24 cellular contexts compared by ENCODE assay signal in genomic region chr3:176041812-176042211, GRCh38.
DNase-seq lines count a peak whose midpoint lies in the region; ATAC-seq, FAIRE-seq and TF ChIP-seq lines count a peak whose summit lies in the region.
"Had no signal": no experiment of that assay in that cellular context is flagged by ENCODE, and none has a peak within 500 bp of the region (broad histone marks: within the 10 kb centered on the region; RNA-seq: fewer than 3 reads in every experiment).

No MANE protein-coding gene starts in this region.

- no peak for TF ChIP-seq CTCF in AG04449 (IDR thresholded peaks at IDR 0.05; ENCODE audit: insufficient read depth, low read length, missing control alignments)
- TF ChIP-seq CTCF in GM23338 (conservative IDR thresholded peaks at IDR 0.05; ENCODE audit: low read depth in 2 of 2) = no peak
- no peak for TF ChIP-seq CTCF in astrocyte (IDR thresholded peaks at IDR 0.05; ENCODE audit: insufficient read depth, low read depth, low read length)
- no peak for TF ChIP-seq CTCF in GM20000 (IDR thresholded peaks at IDR 0.05; ENCODE audit: extremely low read depth, missing control alignments)

- H4K20me1 ChIP-seq in GM23338 (replicated peaks; ENCODE audit: insufficient read depth) (no peaks in the 10 kb centered on the region), astrocyte (ENCODE audit: insufficient read depth, low read length) (no peaks in the 10 kb centered on the region)

- H3K9ac ChIP-seq in astrocyte (ENCODE audit: low read length) = no peak overlapping the region

- no peaks in the 10 kb centered on the region for H3K36me3 ChIP-seq in GM23338 (ENCODE audit: insufficient read depth)
- no peaks in the 10 kb centered on the region for H3K36me3 ChIP-seq in astrocyte (ENCODE audit: insufficient read depth, low read length)
- H3K36me3 ChIP-seq: Peyer's patch had no signal

- H3K79me2 ChIP-seq in GM23338 (replicated peaks; ENCODE audit: insufficient read depth) (no peaks in the 10 kb centered on the region), astrocyte (ENCODE audit: insufficient read depth, low read length) (no peaks in the 10 kb centered on the region)

- ATAC-seq in GM23338 (no peak), GM19328 (IDR thresholded peaks at IDR 0.05; ENCODE audit: unreplicated experiment) (no peak)
- ATAC-seq: A549; body of pancreas; GM12878; naive thymus-derived CD8-positive, alpha-beta T cell; sciatic nerve had no signal

- H3K27ac ChIP-seq in GM23338 (ENCODE audit: low read depth) = no peak overlapping the region
- H3K27ac ChIP-seq in astrocyte (ENCODE audit: low read depth, low read length) = no peak overlapping the region
- H3K27ac ChIP-seq: A549, body of pancreas, Peyer's patch had no signal

- peak overlapping the region; percentile 44; the same call in 1 of the 2 replicates for H2AFZ ChIP-seq in GM23338
- no peak overlapping the region for H2AFZ ChIP-seq in astrocyte (ENCODE audit: low read depth, low read length)

- H3K36me3 Mint-ChIP-seq in GM23338 (ENCODE audit: low read depth) (no peaks in the 10 kb centered on the region), astrocyte (ENCODE audit: low read depth, unreplicated experiment) (no peaks in the 10 kb centered on the region)
- H3K36me3 Mint-ChIP-seq: CD14-positive monocyte; naive thymus-derived CD8-positive, alpha-beta T cell had no signal

- no peaks in the 10 kb centered on the region for H3K9me3 ChIP-seq in astrocyte (ENCODE audit: insufficient read depth, low read depth, low read length)
- H3K9me3 ChIP-seq: A549, body of pancreas, Peyer's patch had no signal

- H3K4me1 Mint-ChIP-seq in GM23338 (no peaks in the 10 kb centered on the region), astrocyte (ENCODE audit: low read depth, unreplicated experiment) (peaks cover 9% of the 10 kb centered on the region)
- H3K4me1 Mint-ChIP-seq: activated CD4-positive, alpha-beta T cell treated with anti-CD3 and anti-CD28 coated beads, Interleukin-2, amount 10 ng/mL, durations not matched to agents 24 days and 14 days; CD14-positive monocyte; naive thymus-derived CD8-positive, alpha-beta T cell had no signal

- DNase-seq in AG04449 (ENCODE audit: low read depth, low spot score) (peak; percentile 59), GM23338 (ENCODE audit: low spot score) (no peak), astrocyte (ENCODE audit: low read depth) (peak; percentile 64), iris pigment epithelial cell (ENCODE audit: low read depth) (peak; percentile 19), GM20000 (ENCODE audit: low spot score) (no peak), NCI-H526 treated with DMSO at 0.1 percent for 48 hours (lab: John Stamatoyannopoulos, UW) (no peak)
- no peak for DNase-seq in stimulated activated CD4-positive, alpha-beta T cell treated with anti-CD3 and anti-CD28 coated beads, Interleukin-4, amount 100 ng/mL, for 4 hours
- DNase-seq: activated CD4-positive, alpha-beta T cell treated with anti-CD3 and anti-CD28 coated beads, Interleukin-2, amount 10 ng/mL, durations not matched to agents 24 days and 14 days; activated naive CD4-positive, alpha-beta T cell treated with anti-CD3 and anti-CD28 coated beads, Interleukin-2, amount 50 U/mL, for 16 hours; body of pancreas; effector CD8-positive, alpha-beta T cell; GF-D8; mesenchymal stem cell; naive thymus-derived CD8-positive, alpha-beta T cell; NCI-H1092 treated with DMSO at 0.1 percent for 48 hours; NCI-H2029; Peyer's patch; posterior cingulate gyrus; T-helper 2 cell had no signal

- POLR2A ChIA-PET in AG04449 (lab: Yijun Ruan, JAX) = no interaction called here

- no peak for FAIRE-seq in astrocyte (lab: Jason Lieb, UNC)
- FAIRE-seq: A549, GM12878 had no signal

- H3K4me3 ChIP-seq in AG04449 (ENCODE audit: low read depth, low read length) (no peak overlapping the region), GM23338 (no peak overlapping the region), astrocyte (ENCODE audit: insufficient read depth, low read depth, low read length) (no peak overlapping the region)
- H3K4me3 ChIP-seq: A549, body of pancreas, GM12878, Peyer's patch had no signal

- H3K9me3 Mint-ChIP-seq in GM23338 (no peaks in the 10 kb centered on the region), astrocyte (ENCODE audit: unreplicated experiment) (no peaks in the 10 kb centered on the region)
- H3K9me3 Mint-ChIP-seq: activated CD4-positive, alpha-beta T cell treated with anti-CD3 and anti-CD28 coated beads, Interleukin-2, amount 10 ng/mL, durations not matched to agents 24 days and 14 days had no signal

- no peak overlapping the region for H3K4me2 ChIP-seq in GM23338
- H3K4me2 ChIP-seq in astrocyte (ENCODE audit: low read length) = peak overlapping the region; percentile 9
- H3K4me2 ChIP-seq: A549 had no signal

- H3K27me3 ChIP-seq in GM23338 (ENCODE audit: insufficient read depth) = no peaks in the 10 kb centered on the region
- no peaks in the 10 kb centered on the region for H3K27me3 ChIP-seq in astrocyte (ENCODE audit: insufficient read depth, low read length)
- H3K27me3 ChIP-seq: body of pancreas, Peyer's patch had no signal

- CTCF ChIA-PET in AG04449 (lab: Yijun Ruan, JAX) = no interaction called here

- no peaks in the 10 kb centered on the region for H3K4me1 ChIP-seq in GM23338 (ENCODE audit: insufficient read depth)
- no peaks in the 10 kb centered on the region for H3K4me1 ChIP-seq in astrocyte (ENCODE audit: insufficient read depth, low read length)
- H3K4me1 ChIP-seq: A549, body of pancreas, Peyer's patch had no signal

- H3K27ac Mint-ChIP-seq in GM23338 = no peak overlapping the region
- no peak overlapping the region for H3K27ac Mint-ChIP-seq in astrocyte (ENCODE audit: unreplicated experiment)
- H3K27ac Mint-ChIP-seq: activated CD4-positive, alpha-beta T cell treated with anti-CD3 and anti-CD28 coated beads, Interleukin-2, amount 10 ng/mL, durations not matched to agents 24 days and 14 days; naive thymus-derived CD8-positive, alpha-beta T cell had no signal

- H3K4me3 Mint-ChIP-seq in GM23338 (no peak overlapping the region), astrocyte (ENCODE audit: unreplicated experiment) (no peak overlapping the region)
- H3K4me3 Mint-ChIP-seq: activated CD4-positive, alpha-beta T cell treated with anti-CD3 and anti-CD28 coated beads, Interleukin-2, amount 10 ng/mL, durations not matched to agents 24 days and 14 days; CD14-positive monocyte; naive thymus-derived CD8-positive, alpha-beta T cell had no signal

- H3K27me3 Mint-ChIP-seq in GM23338 (ENCODE audit: insufficient read depth, low read depth, poor library complexity) (no peaks in the 10 kb centered on the region), astrocyte (ENCODE audit: low read depth, unreplicated experiment) (no peaks in the 10 kb centered on the region)
- H3K27me3 Mint-ChIP-seq: activated CD4-positive, alpha-beta T cell treated with anti-CD3 and anti-CD28 coated beads, Interleukin-2, amount 10 ng/mL, durations not matched to agents 24 days and 14 days; naive thymus-derived CD8-positive, alpha-beta T cell had no signal

- no peaks in the 10 kb centered on the region for H3F3A ChIP-seq in GM23338 (replicated peaks; ENCODE audit: low read depth)

- H3K9me2 ChIP-seq in GM23338 (ENCODE audit: insufficient read depth) = no peaks in the 10 kb centered on the region

Comparison
In these comparisons a context has a peak if more than half of its experiments do, and no peak if none do; other contexts are left out.
1. DNase-seq: peak in AG04449 (single experiment), astrocyte (single experiment) and iris pigment epithelial cell (single experiment); none in GM23338 (single experiment), GM20000 (single experiment), NCI-H526 treated with DMSO at 0.1 percent for 48 hours (single experiment) and stimulated activated CD4-positive, alpha-beta T cell treated with anti-CD3 and anti-CD28 coated beads, Interleukin-4, amount 100 ng/mL, for 4 hours (0 of 2).